In the genomic region with DNA sequence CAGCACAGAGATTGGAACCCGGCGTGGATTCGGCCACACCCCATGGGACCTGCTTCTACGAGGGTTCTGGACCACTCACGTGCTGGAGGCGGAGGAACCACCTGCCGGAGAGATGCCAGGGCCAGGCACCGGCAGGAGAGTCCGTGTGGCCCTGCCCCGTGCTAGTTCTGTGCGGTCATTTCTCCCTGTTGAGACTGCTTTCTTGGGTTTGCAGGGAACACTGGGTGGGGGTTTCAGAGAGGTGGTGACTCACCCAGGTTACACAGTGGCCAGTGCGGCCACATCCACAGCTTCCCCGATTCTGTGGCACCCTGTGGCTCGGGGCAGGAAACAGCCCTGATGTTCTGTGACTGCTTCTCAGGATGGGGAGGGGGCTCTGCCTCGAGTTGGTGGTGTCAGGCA, we compare ENCODE assay signal across 2 cellular contexts.
TF ChIP-seq lines count a peak whose summit lies in the region.

No MANE protein-coding gene starts in this region.

TF ChIP-seq in HepG2, 621 proteins besides CTCF, POLR2A, EP300 and RAD21:
- TF ChIP-seq BHLHE40 (IDR thresholded peaks at IDR 0.05; ENCODE audit: low read length) (peak; percentile 54; the same call in 1 of the 2 replicates), PHF20 (CRISPR knock-in tag; IDR thresholded peaks at IDR 0.05) (no peak), ONECUT2 (CRISPR knock-in tag; IDR thresholded peaks at IDR 0.05) (no peak), GPBP1L1 (CRISPR knock-in tag; IDR thresholded peaks at IDR 0.05) (no peak), CREM (IDR thresholded peaks at IDR 0.05) (no peak), CREM (CRISPR knock-in tag; IDR thresholded peaks at IDR 0.05) (no peak), KDM2A (CRISPR knock-in tag; IDR thresholded peaks at IDR 0.05; ENCODE audit: borderline replicate concordance, low read depth) (0 out of 2 replicates have a peak, but pooled peaks have one; percentile 13)
- TF ChIP-seq, protein P1, sequence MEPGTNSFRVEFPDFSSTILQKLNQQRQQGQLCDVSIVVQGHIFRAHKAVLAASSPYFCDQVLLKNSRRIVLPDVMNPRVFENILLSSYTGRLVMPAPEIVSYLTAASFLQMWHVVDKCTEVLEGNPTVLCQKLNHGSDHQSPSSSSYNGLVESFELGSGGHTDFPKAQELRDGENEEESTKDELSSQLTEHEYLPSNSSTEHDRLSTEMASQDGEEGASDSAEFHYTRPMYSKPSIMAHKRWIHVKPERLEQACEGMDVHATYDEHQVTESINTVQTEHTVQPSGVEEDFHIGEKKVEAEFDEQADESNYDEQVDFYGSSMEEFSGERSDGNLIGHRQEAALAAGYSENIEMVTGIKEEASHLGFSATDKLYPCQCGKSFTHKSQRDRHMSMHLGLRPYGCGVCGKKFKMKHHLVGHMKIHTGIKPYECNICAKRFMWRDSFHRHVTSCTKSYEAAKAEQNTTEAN (CRISPR knock-in tag; conservative IDR thresholded peaks at IDR 0.05), result no peak
- TF ChIP-seq, protein P2, sequence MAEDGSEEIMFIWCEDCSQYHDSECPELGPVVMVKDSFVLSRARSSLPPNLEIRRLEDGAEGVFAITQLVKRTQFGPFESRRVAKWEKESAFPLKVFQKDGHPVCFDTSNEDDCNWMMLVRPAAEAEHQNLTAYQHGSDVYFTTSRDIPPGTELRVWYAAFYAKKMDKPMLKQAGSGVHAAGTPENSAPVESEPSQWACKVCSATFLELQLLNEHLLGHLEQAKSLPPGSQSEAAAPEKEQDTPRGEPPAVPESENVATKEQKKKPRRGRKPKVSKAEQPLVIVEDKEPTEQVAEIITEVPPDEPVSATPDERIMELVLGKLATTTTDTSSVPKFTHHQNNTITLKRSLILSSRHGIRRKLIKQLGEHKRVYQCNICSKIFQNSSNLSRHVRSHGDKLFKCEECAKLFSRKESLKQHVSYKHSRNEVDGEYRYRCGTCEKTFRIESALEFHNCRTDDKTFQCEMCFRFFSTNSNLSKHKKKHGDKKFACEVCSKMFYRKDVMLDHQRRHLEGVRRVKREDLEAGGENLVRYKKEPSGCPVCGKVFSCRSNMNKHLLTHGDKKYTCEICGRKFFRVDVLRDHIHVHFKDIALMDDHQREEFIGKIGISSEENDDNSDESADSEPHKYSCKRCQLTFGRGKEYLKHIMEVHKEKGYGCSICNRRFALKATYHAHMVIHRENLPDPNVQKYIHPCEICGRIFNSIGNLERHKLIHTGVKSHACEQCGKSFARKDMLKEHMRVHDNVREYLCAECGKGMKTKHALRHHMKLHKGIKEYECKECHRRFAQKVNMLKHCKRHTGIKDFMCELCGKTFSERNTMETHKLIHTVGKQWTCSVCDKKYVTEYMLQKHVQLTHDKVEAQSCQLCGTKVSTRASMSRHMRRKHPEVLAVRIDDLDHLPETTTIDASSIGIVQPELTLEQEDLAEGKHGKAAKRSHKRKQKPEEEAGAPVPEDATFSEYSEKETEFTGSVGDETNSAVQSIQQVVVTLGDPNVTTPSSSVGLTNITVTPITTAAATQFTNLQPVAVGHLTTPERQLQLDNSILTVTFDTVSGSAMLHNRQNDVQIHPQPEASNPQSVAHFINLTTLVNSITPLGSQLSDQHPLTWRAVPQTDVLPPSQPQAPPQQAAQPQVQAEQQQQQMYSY (CRISPR knock-in tag; IDR thresholded peaks at IDR 0.05), result no peak

TF ChIP-seq in GM12891, 5 proteins besides CTCF, POLR2A, EP300 and RAD21:
- TF ChIP-seq TAF1 (IDR thresholded peaks at IDR 0.05; ENCODE audit: low read depth, low read length), result no peak
- no peak for TF ChIP-seq POLR2AphosphoS5 (IDR thresholded peaks at IDR 0.05; ENCODE audit: low read depth, low read length)
- TF ChIP-seq POU2F2 (IDR thresholded peaks at IDR 0.05; ENCODE audit: low read depth, low read length), result no peak
